8 cellular contexts compared by ENCODE assay signal in the genomic region with DNA sequence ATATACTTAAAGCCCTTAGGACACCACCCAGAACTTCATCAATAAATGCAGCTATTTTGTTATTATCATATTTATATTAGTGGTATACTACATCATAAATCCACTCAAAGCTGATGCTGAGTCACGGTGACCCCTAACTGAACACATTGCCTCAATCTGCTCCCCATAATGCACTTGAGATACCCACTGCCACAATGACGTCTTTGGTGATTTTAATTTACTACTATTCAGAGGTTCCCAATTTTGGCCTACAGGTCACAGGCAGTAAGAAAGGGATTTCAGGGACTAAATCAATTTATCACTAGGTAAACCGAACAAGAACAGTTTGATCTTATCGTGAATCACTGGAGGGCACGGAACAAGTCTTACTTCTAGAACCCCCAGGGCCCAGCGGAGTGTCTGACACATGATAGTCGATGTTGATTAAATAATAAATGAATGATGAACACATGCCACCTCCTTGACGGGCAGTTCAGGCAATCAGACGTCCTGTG. TPM values are rescaled to one million over a fixed set of nuclear protein-coding genes. Genes with fewer than 3 reads are reported as not detected.
DNase-seq lines count a peak whose midpoint lies in the region; ATAC-seq, FAIRE-seq and TF ChIP-seq lines count a peak whose summit lies in the region.

No MANE protein-coding gene starts in this region.

- peak overlapping the region; percentile 72 for H3K4me2 ChIP-seq in hepatocyte

- WGBS in hepatocyte (ENCODE audit: low lambda C conversion rate, missing lambda C conversion rate), result 39% methylated on average over 9 of the region's 9 CpGs
- 14 to 24% (median 15%) methylated on average over 9 of the region's 9 CpGs for WGBS in small intestine, 3 donors

- H3K27me3 ChIP-seq in hepatocyte, result no peaks in the 10 kb centered on the region
- H3K27me3 ChIP-seq in small intestine (ENCODE audit: control insufficient read depth in 2 of 2, insufficient read depth in 2 of 2, low read length in 2 of 2), result no peaks in the 10 kb centered on the region

- intact Hi-C loops in activated CD4-positive, alpha-beta memory T cell treated with anti-CD3 and anti-CD28 coated beads for 36 hours (cut with micrococcal nuclease), result loop anchor here (1.0 to 2.0 kb wide), 3 partner anchors 17 to 157 kb away; a partner anchor contains a TSS

- POLR2A ChIA-PET in activated CD4-positive, alpha-beta memory T cell treated with anti-CD3 and anti-CD28 coated beads for 36 hours (lab: Charles Lee), result interaction anchor here (0.8 to 2.8 kb wide), 4 partner anchors 17 to 157 kb away, joined by 7 to 34 read pairs (median 11); a partner anchor contains a TSS

- H3K36me3 ChIP-seq in hepatocyte (replicated peaks; ENCODE audit: insufficient read depth, low read depth) (no peaks in the 10 kb centered on the region), small intestine (ENCODE audit: control insufficient read depth in 2 of 2, insufficient read depth in 2 of 2, low read length in 2 of 2) (no peaks in the 10 kb centered on the region)

- CTCF ChIA-PET in activated CD4-positive, alpha-beta memory T cell treated with anti-CD3 and anti-CD28 coated beads for 36 hours (lab: Charles Lee), result interaction anchor here (0.6 to 3.5 kb wide), 12 partner anchors 15 to 357 kb away, joined by 3 to 69 read pairs (median 5); a partner anchor contains a TSS

- H3K4me1 ChIP-seq in hepatocyte (ENCODE audit: insufficient read depth) (peaks cover 36% of the 10 kb centered on the region), small intestine (ENCODE audit: control insufficient read depth in 2 of 2, insufficient read depth in 1 of 2, low read depth in 1 of 2, low read length in 1 of 2) (peaks cover 5 to 7% of the 10 kb centered on the region in 2 donors)

- peaks cover 5% of the 10 kb centered on the region for H3K36me3 Mint-ChIP-seq in activated CD4-positive, alpha-beta memory T cell treated with anti-CD3 and anti-CD28 coated beads for 36 hours

- no peaks in the 10 kb centered on the region for H3K9me3 Mint-ChIP-seq in activated CD4-positive, alpha-beta memory T cell treated with anti-CD3 and anti-CD28 coated beads for 36 hours

- H3K9me3 ChIP-seq in hepatocyte (ENCODE audit: low read depth) (no peaks in the 10 kb centered on the region), small intestine (ENCODE audit: control insufficient read depth, low read depth) (no peaks in the 10 kb centered on the region)

- DNase-seq in HFF-Myc (ENCODE audit: extremely low read depth, low read depth) (no peak), hepatocyte (ENCODE audit: low spot score) (no peak), small intestine (no peak), foreskin melanocyte (no peak), SW 1271 (lab: John Stamatoyannopoulos, UW) (no peak), ureter (ENCODE audit: low spot score) (no peak)
- no peak for DNase-seq in activated CD4-positive, alpha-beta memory T cell treated with anti-CD3 and anti-CD28 coated beads for 36 hours

- H3K27ac ChIP-seq in hepatocyte (peak overlapping the region; percentile 70), small intestine (ENCODE audit: low read depth in 1 of 2, low read length in 1 of 2) (peak overlapping the region; percentile 70 to 80)

- H3K9me2 ChIP-seq in hepatocyte (replicated peaks; ENCODE audit: insufficient read depth), result no peaks in the 10 kb centered on the region

- H3K79me2 ChIP-seq in hepatocyte, result peaks cover 38% of the 10 kb centered on the region

- H3K4me3 Mint-ChIP-seq in activated CD4-positive, alpha-beta memory T cell treated with anti-CD3 and anti-CD28 coated beads for 36 hours, result peak overlapping the region; percentile 90

- H4K20me1 ChIP-seq in hepatocyte (ENCODE audit: insufficient read depth, poor library complexity, severe bottlenecking), result peaks cover 5% of the 10 kb centered on the region

- no peak for FAIRE-seq in small intestine (lab: Jason Lieb, UNC)

- ATAC-seq in GM18870 (IDR thresholded peaks at IDR 0.05; ENCODE audit: unreplicated experiment), result no peak

- peak overlapping the region; percentile 71 for H3K27ac Mint-ChIP-seq in activated CD4-positive, alpha-beta memory T cell treated with anti-CD3 and anti-CD28 coated beads for 36 hours

- peak overlapping the region; percentile 62 for H2AFZ ChIP-seq in hepatocyte

- H3K27me3 Mint-ChIP-seq in activated CD4-positive, alpha-beta memory T cell treated with anti-CD3 and anti-CD28 coated beads for 36 hours, result no peaks in the 10 kb centered on the region

- TF ChIP-seq CTCF in HFF-Myc (IDR thresholded peaks at IDR 0.05; ENCODE audit: low read depth, low read length, missing control alignments) (no peak), hepatocyte (IDR thresholded peaks at IDR 0.05; ENCODE audit: poor library complexity) (no peak)

- peaks cover 30% of the 10 kb centered on the region for H3K4me1 Mint-ChIP-seq in activated CD4-positive, alpha-beta memory T cell treated with anti-CD3 and anti-CD28 coated beads for 36 hours (ENCODE audit: low read depth)

- H3K4me3 ChIP-seq in HFF-Myc (replicated peaks; ENCODE audit: low read depth, low read length), result peak overlapping the region; percentile 81
- peak overlapping the region; percentile 3 for H3K4me3 ChIP-seq in hepatocyte
- peak overlapping the region in 1 of 2 donors; percentile 5 for H3K4me3 ChIP-seq in small intestine (ENCODE audit: low read depth in 1 of 2, low read length in 2 of 2)

RNA-seq across cellular contexts. Expression of a gene that starts 0.5 kb away (rescaled TPM):
- 10 to 100 TPM; 71.2 to 72.0 TPM for total RNA-seq in activated CD4-positive, alpha-beta memory T cell treated with anti-CD3 and anti-CD28 coated beads for 36 hours
- total RNA-seq in hepatocyte (31.1 and 41.6 TPM in 2 replicates), ureter (31.5 TPM)
- polyA plus RNA-seq in hepatocyte (30.0 and 31.8 TPM in 2 replicates), small intestine (10 to 100 TPM; 20.6 to 71.3 (median 37.0) TPM)

RNA-seq across cellular contexts. Expression of a gene that starts 16.9 kb away (rescaled TPM):
- under 1 TPM; 0.27 to 0.33 TPM for total RNA-seq in activated CD4-positive, alpha-beta memory T cell treated with anti-CD3 and anti-CD28 coated beads for 36 hours
- total RNA-seq in hepatocyte, result 43.9 and 48.6 TPM in 2 replicates
- polyA plus RNA-seq in hepatocyte, result 44.6 and 49.5 TPM in 2 replicates
- 100 to 1,000 TPM in 1 of 3 donors, 10 to 100 TPM in 2; 15.3 to 115 (median 85.1) TPM for polyA plus RNA-seq in small intestine
- total RNA-seq in ureter, result 8.4 TPM
